In the genomic region with DNA sequence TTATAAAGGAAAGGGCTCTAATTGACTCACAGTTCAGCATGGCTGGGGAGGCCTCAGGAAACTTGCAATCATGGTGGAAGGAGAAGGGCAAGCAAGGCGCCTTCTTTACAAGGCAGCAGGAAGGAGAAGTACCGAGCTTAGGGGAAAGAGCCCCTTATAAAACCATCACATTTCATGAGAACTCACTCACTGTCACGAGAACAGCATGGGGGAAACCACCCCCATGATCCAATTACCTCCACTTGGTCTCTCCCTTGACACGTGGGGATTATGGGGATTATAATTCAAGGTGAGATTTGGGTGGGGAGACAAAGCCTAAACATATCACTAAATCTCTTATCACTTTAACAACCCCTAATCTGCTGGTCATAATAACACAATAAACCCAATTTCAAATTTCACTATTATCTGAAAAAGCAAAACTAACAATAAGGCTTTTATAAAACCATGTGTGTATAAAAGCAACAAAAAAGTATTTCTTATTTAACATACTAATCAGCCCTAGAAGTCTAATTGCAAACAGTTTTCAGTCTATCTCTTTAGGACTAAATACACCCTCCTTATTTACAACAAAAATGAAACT, we compare ENCODE assay signal across 27 cellular contexts.
"Had no signal": no experiment of that assay in that cellular context is flagged by ENCODE, and none has a peak within 500 bp of the region (broad histone marks: within the 10 kb centered on the region; RNA-seq: fewer than 3 reads in every experiment).

No MANE protein-coding gene starts in this region.

- H3K27me3 ChIP-seq: brain microvascular endothelial cell, SJSA1 had no signal

- H3K9me3 Mint-ChIP-seq: activated naive CD4-positive, alpha-beta T cell treated with anti-CD3 and anti-CD28 coated beads, Interleukin-2, amount 50 U/mL, for 72 hours; activated T-cell treated with anti-CD3 and anti-CD28 coated beads, Interleukin-2, amount 50 U/mL, for 24 hours; activated T-helper 1 cell treated with anti-CD3 and anti-CD28 coated beads, Interleukin-12 subunit alpha, Interleukin-12 subunit beta, Interleukin-2, Interleukin-4 antibody, amounts not matched to agents 30 ng/mL and 10 ng/mL and 1 ng/mL, durations not matched to agents 14 hours and 24 hours and 36 hours; T-helper 1 cell treated with Interleukin-12 subunit alpha and Interleukin-12 subunit beta and Interleukin-4 antibody, amounts not matched to agents 30 μg/mL and 1 μg/mL, for 36 hours; WTC11 had no signal

- H3K4me1 Mint-ChIP-seq: WTC11 had no signal

- H3K27ac Mint-ChIP-seq: activated CD8-positive, alpha-beta memory T cell treated with anti-CD3 and anti-CD28 coated beads, Interleukin-2, amount 10 ng/mL, durations not matched to agents 7 days and 5 days; activated T-helper 1 cell treated with anti-CD3 and anti-CD28 coated beads, Interleukin-12 subunit alpha, Interleukin-12 subunit beta, Interleukin-2, Interleukin-4 antibody, amounts not matched to agents 30 ng/mL and 10 ng/mL and 1 ng/mL, durations not matched to agents 14 hours and 24 hours and 36 hours; T-helper 1 cell treated with Interleukin-12 subunit alpha and Interleukin-12 subunit beta and Interleukin-4 antibody, amounts not matched to agents 30 μg/mL and 1 μg/mL, for 36 hours; WTC11 had no signal

- H3K4me3 Mint-ChIP-seq: activated CD8-positive, alpha-beta memory T cell treated with anti-CD3 and anti-CD28 coated beads, Interleukin-2, amount 10 ng/mL, durations not matched to agents 7 days and 5 days; activated T-cell treated with anti-CD3 and anti-CD28 coated beads, Interleukin-2, amount 50 U/mL, for 24 hours; activated T-helper 1 cell treated with anti-CD3 and anti-CD28 coated beads, Interleukin-12 subunit alpha, Interleukin-12 subunit beta, Interleukin-2, Interleukin-4 antibody, amounts not matched to agents 30 ng/mL and 10 ng/mL and 1 ng/mL, durations not matched to agents 14 hours and 24 hours and 36 hours; T-helper 1 cell treated with Interleukin-12 subunit alpha and Interleukin-12 subunit beta and Interleukin-4 antibody, amounts not matched to agents 30 μg/mL and 1 μg/mL, for 36 hours; WTC11 had no signal

- H3K4me1 ChIP-seq: SJSA1 had no signal

- H3K9me3 ChIP-seq: SJSA1 had no signal

- H3K27ac ChIP-seq: brain microvascular endothelial cell, KMS-11, SJSA1 had no signal

- DNase-seq: activated CD4-positive, alpha-beta T cell treated with anti-CD3 and anti-CD28 coated beads for 48 hours; activated CD4-positive, alpha-beta T cell treated with anti-CD3 and anti-CD28 coated beads, Interleukin-2, amount 50 U/mL, for 48 hours; activated CD4-positive, CD25-positive, alpha-beta regulatory T cell treated with anti-CD3 and anti-CD28 coated beads, Interleukin-2, amount 50 U/mL, for 72 hours; activated CD8-positive, alpha-beta memory T cell treated with anti-CD3 and anti-CD28 coated beads, Interleukin-2, amount 10 ng/mL, durations not matched to agents 7 days and 5 days; activated effector memory CD4-positive, alpha-beta T cell treated with anti-CD3 and anti-CD28 coated beads, Interleukin-2, amount 50 U/mL, for 16 hours; activated naive CD4-positive, alpha-beta T cell treated with Interleukin-2 at 50 U/mL for 16 hours; activated T-cell treated with anti-CD3 and anti-CD28 coated beads, Interleukin-2, amount 50 U/mL, for 24 hours; brain microvascular endothelial cell; cerebellar nuclear complex; NCI-H1092 treated with DMSO at 0.1 percent for 48 hours; NCI-H1417 treated with DMSO at 0.1 percent for 48 hours; NCI-H1694; NCI-H2029; NCI-H2107; NCI-H345; NCI-H510A; NCI-H748 treated with DMSO at 0.1 percent for 48 hours; NK-92 treated with Interleukin-12 subunit alpha and Interleukin-12 subunit beta, amount 100 ng/mL, for 24 hours; SHP77 had no signal

- H3K27me3 Mint-ChIP-seq: activated CD8-positive, alpha-beta memory T cell treated with anti-CD3 and anti-CD28 coated beads, Interleukin-2, amount 10 ng/mL, durations not matched to agents 7 days and 5 days; activated T-cell treated with anti-CD3 and anti-CD28 coated beads, Interleukin-2, amount 50 U/mL, for 24 hours had no signal

- H3K36me3 Mint-ChIP-seq: activated naive CD4-positive, alpha-beta T cell treated with anti-CD3 and anti-CD28 coated beads, Interleukin-2, amount 50 U/mL, for 72 hours; WTC11 had no signal

- H3K4me2 ChIP-seq: KMS-11 had no signal

- FAIRE-seq: colon, RCC 7860 had no signal

- H3K4me3 ChIP-seq: SJSA1 had no signal

- H3K36me3 ChIP-seq: brain microvascular endothelial cell, SJSA1 had no signal
